Comparison of ENCODE assay signal across 29 cellular contexts in the genomic region with DNA sequence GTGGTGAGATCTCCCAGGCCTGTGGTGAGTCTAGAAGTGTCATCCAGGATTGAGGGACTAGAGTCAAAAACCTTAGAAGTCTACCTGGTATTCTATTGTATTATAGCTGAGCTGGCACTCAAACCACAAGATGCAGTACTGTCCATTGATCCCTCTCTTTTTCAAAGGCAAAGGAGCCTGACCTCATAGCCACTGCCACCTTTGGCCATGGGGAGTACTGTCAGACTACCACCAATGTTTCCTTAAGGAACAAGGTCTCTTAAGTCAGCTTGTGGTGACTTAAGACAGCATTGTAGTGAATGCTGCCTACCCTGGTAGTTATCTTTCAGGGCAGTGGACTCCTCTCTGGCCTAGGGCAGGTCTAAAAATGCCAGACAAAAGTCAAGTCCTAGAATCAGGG.
"Had no signal": no experiment of that assay in that cellular context is flagged by ENCODE, and none has a peak within 500 bp of the region (broad histone marks: within the 10 kb centered on the region; RNA-seq: fewer than 3 reads in every experiment).

No MANE protein-coding gene starts in this region.

- H3K27me3 Mint-ChIP-seq: activated B cell treated with CpG ODN at 0.5 μM for 24 hours; activated CD8-positive, alpha-beta T cell treated with anti-CD3 and anti-CD28 coated beads for 36 hours; activated naive CD4-positive, alpha-beta T cell treated with anti-CD3 and anti-CD28 coated beads, Interleukin-2, amount 10 ng/mL, durations not matched to agents 7 days and 5 days; activated naive CD8-positive, alpha-beta T cell treated with anti-CD3 and anti-CD28 coated beads, Interleukin-2, amount 10 ng/mL, durations not matched to agents 7 days and 5 days; central memory CD8-positive, alpha-beta T cell; dendritic cell treated with granulocyte-macrophage colony-stimulating factor and Interleukin-4, amounts not matched to agents 40 ng/mL and 50 ng/mL, for 4 days had no signal

- H3K4me1 ChIP-seq: esophagus muscularis mucosa, foreskin keratinocyte, gastrocnemius medialis, heart left ventricle had no signal

- H3K27ac ChIP-seq: brain microvascular endothelial cell, coronary artery, dorsolateral prefrontal cortex, esophagus muscularis mucosa, foreskin keratinocyte, gastrocnemius medialis, heart left ventricle, VCaP had no signal

- H3K9me3 Mint-ChIP-seq: activated naive CD4-positive, alpha-beta T cell treated with anti-CD3 and anti-CD28 coated beads, Interleukin-2, amount 10 ng/mL, durations not matched to agents 7 days and 5 days had no signal

- H3K27me3 ChIP-seq: brain microvascular endothelial cell, dorsolateral prefrontal cortex, esophagus muscularis mucosa, foreskin keratinocyte, gastrocnemius medialis, heart left ventricle had no signal

- H3K36me3 Mint-ChIP-seq: activated naive CD4-positive, alpha-beta T cell treated with anti-CD3 and anti-CD28 coated beads, Interleukin-2, amount 10 ng/mL, durations not matched to agents 7 days and 5 days; activated naive CD8-positive, alpha-beta T cell treated with anti-CD3 and anti-CD28 coated beads, Interleukin-2, amount 10 ng/mL, durations not matched to agents 7 days and 5 days had no signal

- H3K4me3 ChIP-seq: coronary artery, dorsolateral prefrontal cortex, esophagus muscularis mucosa, gastrocnemius medialis, heart left ventricle had no signal

- H3K36me3 ChIP-seq: brain microvascular endothelial cell, esophagus muscularis mucosa, gastrocnemius medialis, heart left ventricle had no signal

- H3K4me3 Mint-ChIP-seq: activated B cell treated with CpG ODN at 0.5 μM for 24 hours; activated CD8-positive, alpha-beta T cell treated with anti-CD3 and anti-CD28 coated beads for 36 hours; activated naive CD4-positive, alpha-beta T cell treated with anti-CD3 and anti-CD28 coated beads, Interleukin-2, amount 10 ng/mL, durations not matched to agents 7 days and 5 days; activated naive CD8-positive, alpha-beta T cell treated with anti-CD3 and anti-CD28 coated beads, Interleukin-2, amount 10 ng/mL, durations not matched to agents 7 days and 5 days; activated T-helper 1 cell treated with anti-CD3 and anti-CD28 coated beads, Interleukin-12 subunit alpha, Interleukin-12 subunit beta, Interleukin-2, Interleukin-4 antibody, amounts not matched to agents 30 ng/mL and 10 ng/mL and 1 ng/mL, durations not matched to agents 14 hours and 24 hours and 36 hours; central memory CD8-positive, alpha-beta T cell; dendritic cell treated with granulocyte-macrophage colony-stimulating factor and Interleukin-4, amounts not matched to agents 40 ng/mL and 50 ng/mL, for 4 days had no signal

- H3K4me1 Mint-ChIP-seq: activated B cell treated with CpG ODN at 0.5 μM for 24 hours; activated naive CD4-positive, alpha-beta T cell treated with anti-CD3 and anti-CD28 coated beads, Interleukin-2, amount 10 ng/mL, durations not matched to agents 7 days and 5 days; activated naive CD8-positive, alpha-beta T cell treated with anti-CD3 and anti-CD28 coated beads, Interleukin-2, amount 10 ng/mL, durations not matched to agents 7 days and 5 days; central memory CD8-positive, alpha-beta T cell had no signal

- ATAC-seq: activated CD4-positive, CD25-positive, alpha-beta regulatory T cell treated with anti-CD3 and anti-CD28 coated beads, Interleukin-2, amount 50 U/mL, for 24 hours; activated CD8-positive, alpha-beta T cell treated with anti-CD3 and anti-CD28 coated beads for 36 hours; activated naive CD4-positive, alpha-beta T cell treated with anti-CD3 and anti-CD28 coated beads, Interleukin-2, amount 50 U/mL, for 72 hours; foreskin keratinocyte; gastrocnemius medialis; heart left ventricle had no signal

- H3K27ac Mint-ChIP-seq: activated B cell treated with CpG ODN at 0.5 μM for 24 hours; activated CD8-positive, alpha-beta T cell treated with anti-CD3 and anti-CD28 coated beads for 36 hours; activated naive CD4-positive, alpha-beta T cell treated with anti-CD3 and anti-CD28 coated beads, Interleukin-2, amount 10 ng/mL, durations not matched to agents 7 days and 5 days; activated naive CD4-positive, alpha-beta T cell treated with anti-CD3 and anti-CD28 coated beads, Interleukin-2, amount 50 U/mL, for 72 hours; activated naive CD8-positive, alpha-beta T cell treated with anti-CD3 and anti-CD28 coated beads, Interleukin-2, amount 10 ng/mL, durations not matched to agents 7 days and 5 days; activated T-helper 1 cell treated with anti-CD3 and anti-CD28 coated beads, Interleukin-12 subunit alpha, Interleukin-12 subunit beta, Interleukin-2, Interleukin-4 antibody, amounts not matched to agents 30 ng/mL and 10 ng/mL and 1 ng/mL, durations not matched to agents 14 hours and 24 hours and 36 hours; activated T-helper 2 cell treated with anti-CD3 and anti-CD28 coated beads, Interferon-gamma antibody, Interleukin-2, Interleukin-4, amounts not matched to agents 10 μg/mL and 5 μg/mL and 100 μg/mL, durations not matched to agents 14 hours and 24 hours and 36 hours; dendritic cell treated with granulocyte-macrophage colony-stimulating factor and Interleukin-4, amounts not matched to agents 40 ng/mL and 50 ng/mL, for 4 days had no signal

- H3K9me3 ChIP-seq: gastrocnemius medialis had no signal

- DNase-seq: activated B cell treated with CpG ODN at 0.5 μM for 24 hours; activated CD4-positive, alpha-beta T cell treated with anti-CD3 and anti-CD28 coated beads for 48 hours; activated CD4-positive, alpha-beta T cell treated with anti-CD3 and anti-CD28 coated beads, Interleukin-2, amount 50 U/mL, for 1 hour; activated CD4-positive, alpha-beta T cell treated with anti-CD3 and anti-CD28 coated beads, Interleukin-2, amount 50 U/mL, for 48 hours; activated CD8-positive, alpha-beta memory T cell treated with anti-CD3 and anti-CD28 coated beads for 24 hours; activated CD8-positive, alpha-beta T cell treated with anti-CD3 and anti-CD28 coated beads for 36 hours; activated gamma-delta T cell; activated naive CD4-positive, alpha-beta T cell; activated naive CD4-positive, alpha-beta T cell treated with anti-CD3 and anti-CD28 coated beads, Interleukin-2, amount 10 ng/mL, durations not matched to agents 7 days and 5 days; activated naive CD8-positive, alpha-beta T cell treated with anti-CD3 and anti-CD28 coated beads, Interleukin-2, amount 10 ng/mL, durations not matched to agents 7 days and 5 days; activated T-cell treated with anti-CD3 and anti-CD28 coated beads, Interleukin-2, amount 50 U/mL, for 48 hours; brain microvascular endothelial cell; dorsolateral prefrontal cortex; effector memory CD4-positive, alpha-beta T cell; erythroblast; foreskin keratinocyte; gastrocnemius medialis; glutamatergic neuron; heart left ventricle; T-helper 2 cell had no signal
